ENCODE assay signal across 30 cellular contexts in genomic region chr4:150771374-150771773, GRCh38.
"Had no signal": no experiment of that assay in that cellular context is flagged by ENCODE, and none has a peak within 500 bp of the region (broad histone marks: within the 10 kb centered on the region; RNA-seq: fewer than 3 reads in every experiment).

No MANE protein-coding gene starts in this region.

- H3K27me3 ChIP-seq: left lung, pancreas, spleen, suprapubic skin, tibial artery, upper lobe of right lung had no signal

- ATAC-seq: left lung; lower lobe of right lung; naive thymus-derived CD8-positive, alpha-beta T cell; pancreas; right cardiac atrium; sciatic nerve; stimulated activated effector memory CD8-positive, alpha-beta T cell treated with anti-CD3 and anti-CD28 coated beads, Interleukin-12 subunit alpha, Interleukin-12 subunit beta, amount 100 ng/mL, for 72 hours; upper lobe of right lung had no signal

- H3K4me3 Mint-ChIP-seq: immature natural killer cell; nephron; neural crest cell; stimulated activated effector memory CD8-positive, alpha-beta T cell treated with anti-CD3 and anti-CD28 coated beads, Interleukin-12 subunit alpha, Interleukin-12 subunit beta, amount 100 ng/mL, for 72 hours; stimulated activated naive CD8-positive, alpha-beta T cell treated with anti-CD3 and anti-CD28 coated beads, Interleukin-15, Interleukin-2, amounts not matched to agents 100 ng/mL and 50 ng/mL, for 24 hours had no signal

- H3K9me3 ChIP-seq: left lung, lower lobe of right lung, mucosa of descending colon, pancreas, prostate gland, spleen, suprapubic skin, thoracic aorta, tibial artery, upper lobe of right lung had no signal

- H3K36me3 ChIP-seq: left lung, pancreas, prostate gland, suprapubic skin, thoracic aorta, upper lobe of right lung had no signal

- H3K27me3 Mint-ChIP-seq: naive thymus-derived CD8-positive, alpha-beta T cell; stimulated activated naive CD8-positive, alpha-beta T cell treated with anti-CD3 and anti-CD28 coated beads, Interleukin-15, Interleukin-2, amounts not matched to agents 100 ng/mL and 50 ng/mL, for 24 hours had no signal

- H3K4me1 Mint-ChIP-seq: nephron had no signal

- DNase-seq: hypothalamus; immature natural killer cell; kidney; left colon; left lung; lower lobe of right lung; mammary epithelial cell; midbrain; mucosa of descending colon; naive thymus-derived CD8-positive, alpha-beta T cell; nucleus accumbens; posterior cingulate gyrus; retina; right cardiac atrium; small intestine; spleen; stimulated activated CD4-positive, alpha-beta T cell treated with anti-CD3 and anti-CD28 coated beads, Interleukin-4, amount 100 ng/mL, for 24 hours; stimulated activated naive CD4-positive, alpha-beta T cell; tibial artery; trophoblast cell; upper lobe of right lung had no signal

- H3K27ac Mint-ChIP-seq: nephron; stimulated activated effector memory CD8-positive, alpha-beta T cell treated with anti-CD3 and anti-CD28 coated beads, Interleukin-12 subunit alpha, Interleukin-12 subunit beta, amount 100 ng/mL, for 72 hours; stimulated activated naive CD8-positive, alpha-beta T cell treated with anti-CD3 and anti-CD28 coated beads, Interleukin-15, Interleukin-2, amounts not matched to agents 100 ng/mL and 50 ng/mL, for 24 hours had no signal

- H3K4me1 ChIP-seq: left lung, lower lobe of right lung, prostate gland, spleen, suprapubic skin, tibial artery, upper lobe of right lung had no signal

- H3K27ac ChIP-seq: left lung, lower lobe of right lung, pancreas, prostate gland, spleen, suprapubic skin, thoracic aorta, tibial artery, upper lobe of right lung had no signal

- H3K4me3 ChIP-seq: left lung, lower lobe of right lung, mucosa of descending colon, pancreas, prostate gland, spleen, suprapubic skin, thoracic aorta, tibial artery, upper lobe of right lung had no signal

- H3K9me3 Mint-ChIP-seq: immature natural killer cell; nephron; neural crest cell; stimulated activated effector memory CD8-positive, alpha-beta T cell treated with anti-CD3 and anti-CD28 coated beads, Interleukin-12 subunit alpha, Interleukin-12 subunit beta, amount 100 ng/mL, for 72 hours; stimulated activated naive CD8-positive, alpha-beta T cell treated with anti-CD3 and anti-CD28 coated beads, Interleukin-15, Interleukin-2, amounts not matched to agents 100 ng/mL and 50 ng/mL, for 24 hours had no signal
